9 cellular contexts compared by ENCODE assay signal in the genomic region with DNA sequence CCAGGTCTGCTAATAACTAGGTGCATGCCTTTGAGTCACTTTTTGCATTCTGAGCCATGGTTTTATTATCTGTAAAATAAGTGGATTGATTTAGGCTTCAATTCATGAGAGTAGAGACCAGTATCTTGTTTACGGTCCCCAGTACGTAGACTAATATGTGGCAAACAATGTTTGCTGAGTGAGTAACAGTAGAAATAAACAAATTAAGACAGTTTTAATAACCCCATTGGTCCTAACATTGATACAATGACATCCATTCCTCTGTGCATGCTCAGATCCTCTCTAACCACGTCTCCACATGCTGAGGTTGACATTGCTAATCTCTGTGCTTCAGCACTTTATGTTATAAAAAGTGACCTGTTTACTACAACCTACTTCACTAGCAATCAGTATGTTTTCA. TPM values are rescaled to one million over a fixed set of nuclear protein-coding genes. Genes with fewer than 3 reads are reported as not detected.
A peak's percentile ranks its signal among the peaks of the same experiment; 100 is the strongest.
DNase-seq lines count a peak whose midpoint lies in the region; ATAC-seq, FAIRE-seq and TF ChIP-seq lines count a peak whose summit lies in the region.
"Had no signal": no experiment of that assay in that cellular context is flagged by ENCODE, and none has a peak within 500 bp of the region (broad histone marks: within the 10 kb centered on the region; RNA-seq: fewer than 3 reads in every experiment).

No MANE protein-coding gene starts in this region.

- CTCF ChIA-PET in HepG2 (lab: Yijun Ruan, JAX; ENCODE audit: low intra/inter-chr PET ratio, low total read pairs) = no interaction called here

- DNase-seq in HepG2 (ENCODE audit: low spot score) = no peak
- no peak for DNase-seq in right lobe of liver
- DNase-seq in hepatocyte (ENCODE audit: low spot score) = no peak
- no peak for DNase-seq in vagina (ENCODE audit: extremely low spot score in 2 of 2)
- no peak for DNase-seq in SKM-1 treated with dmso at 0.1 percent for 144 hours (lab: John Stamatoyannopoulos, UW; ENCODE audit: unreplicated experiment)
- DNase-seq in pons (ENCODE audit: low spot score) = no peak
- DNase-seq: mucosa of descending colon had no signal

- TF ChIP-seq RAD21 in HepG2 (CRISPR knock-in tag; IDR thresholded peaks at IDR 0.05) = no peak

- no peak for TF ChIP-seq EP300 in HepG2 (IDR thresholded peaks at IDR 0.05; ENCODE audit: low read depth in 2 of 2, low read length in 2 of 2)
- no peak for TF ChIP-seq EP300 in HepG2 (CRISPR knock-in tag; IDR thresholded peaks at IDR 0.05; ENCODE audit: borderline replicate concordance)

- no peak overlapping the region for H2AFZ ChIP-seq in HepG2 (ENCODE audit: low read length)
- H2AFZ ChIP-seq in hepatocyte = peak overlapping the region; percentile 77

- H3K9me2 ChIP-seq in hepatocyte (replicated peaks; ENCODE audit: insufficient read depth) = no peaks in the 10 kb centered on the region

- H3K4me2 ChIP-seq in HepG2 (ENCODE audit: low read depth, low read length) = peak overlapping the region; percentile 96
- H3K4me2 ChIP-seq in hepatocyte = peak overlapping the region; percentile 86

- H3K27me3 ChIP-seq in HepG2 (ENCODE audit: control insufficient read depth in 1 of 2, insufficient read depth in 2 of 2, low read length in 2 of 2) (no peaks in the 10 kb centered on the region; a peak in 1 of 5 replicates), right lobe of liver (no peaks in the 10 kb centered on the region), hepatocyte (no peaks in the 10 kb centered on the region), vagina (no peaks in the 10 kb centered on the region)

- H3K4me3 ChIP-seq in HepG2 (replicated peaks in 1 of 3; ENCODE audit: insufficient read depth in 1 of 3, low read depth in 2 of 3, low read length in 3 of 3) (peak overlapping the region; percentile 59 to 88 (median 66); a peak in 5 of 6 replicates), right lobe of liver (no peak overlapping the region), WI38 (ENCODE audit: low read depth, low read length) (peak overlapping the region; percentile 84), hepatocyte (peak overlapping the region; percentile 76), vagina (peak overlapping the region; percentile 60 to 72)

- H3K9ac ChIP-seq in HepG2 (ENCODE audit: insufficient read depth, low read depth, low read length) = peak overlapping the region; percentile 80

- H4K20me1 ChIP-seq in HepG2 (ENCODE audit: insufficient read depth, low read length) (no peaks in the 10 kb centered on the region; the same call in 1 of the 2 replicates), hepatocyte (ENCODE audit: insufficient read depth, poor library complexity, severe bottlenecking) (no peaks in the 10 kb centered on the region)

- TF ChIP-seq CTCF in HepG2 (CRISPR knock-in tag; IDR thresholded peaks at IDR 0.05) = no peak
- no peak for TF ChIP-seq CTCF in right lobe of liver (IDR thresholded peaks at IDR 0.05)
- TF ChIP-seq CTCF in WI38 (IDR thresholded peaks at IDR 0.05; ENCODE audit: low read depth, low read length) = no peak
- no peak for TF ChIP-seq CTCF in hepatocyte (IDR thresholded peaks at IDR 0.05; ENCODE audit: poor library complexity)
- TF ChIP-seq CTCF in vagina (IDR thresholded peaks at IDR 0.05) = no peak

- peak; percentile 60 for FAIRE-seq in HepG2 (lab: Jason Lieb, UNC)

- 49% methylated on average over 3 of the region's 3 CpGs for WGBS in HepG2 (ENCODE audit: low lambda C conversion rate)
- 45% methylated on average over 3 of the region's 3 CpGs for WGBS in right lobe of liver (ENCODE audit: insufficient coverage, low coverage, low lambda C conversion rate, missing lambda C conversion rate)
- 48% methylated on average over 3 of the region's 3 CpGs for WGBS in hepatocyte (ENCODE audit: low lambda C conversion rate, missing lambda C conversion rate)

- H3K79me2 ChIP-seq in HepG2 (ENCODE audit: insufficient read depth, low read length) = peaks cover 13% of the 10 kb centered on the region
- H3K79me2 ChIP-seq in hepatocyte = peaks cover 27% of the 10 kb centered on the region

- no TSS peak for BruUV-seq in HepG2 (replicated peaks; lab: Mats Ljungman, UMichigan)

- POLR2A ChIA-PET in HepG2 (lab: Yijun Ruan, JAX) = no interaction called here

- ATAC-seq in HepG2 (peak; percentile 12), right lobe of liver (no peak), HG02623 (IDR thresholded peaks at IDR 0.05; ENCODE audit: unreplicated experiment) (no peak)

- TF ChIP-seq POLR2A in HepG2 (IDR thresholded peaks at IDR 0.05; ENCODE audit: insufficient read depth in 1 of 2, low read depth in 2 of 2, low read length in 2 of 2) = no peak
- TF ChIP-seq POLR2A in right lobe of liver (IDR thresholded peaks at IDR 0.05) = no peak
- TF ChIP-seq POLR2A in vagina (IDR thresholded peaks at IDR 0.05) = no peak

- peaks cover 57% of the 10 kb centered on the region for H3K4me1 ChIP-seq in HepG2 (ENCODE audit: insufficient read depth, low read length)
- H3K4me1 ChIP-seq in right lobe of liver = peaks cover 0 to 14% (median 0%) of the 10 kb centered on the region in 4 donors
- peaks cover 11% of the 10 kb centered on the region for H3K4me1 ChIP-seq in hepatocyte (ENCODE audit: insufficient read depth)
- H3K4me1 ChIP-seq in vagina = peaks cover 20% of the 10 kb centered on the region

- intact Hi-C loops in HepG2 (cut with micrococcal nuclease; ENCODE audit: unreplicated experiment) = loop anchor here (5.0 kb wide), 2 partner anchors 40 to 160 kb away; no protein-coding TSS in a partner anchor
- intact Hi-C loops in right lobe of liver (cut with DNase I) = no loop called here
- intact Hi-C loops in vagina (cut with DNase I) = no loop called here

- no peaks in the 10 kb centered on the region for H3K36me3 ChIP-seq in HepG2 (replicated peaks in 1 of 2; ENCODE audit: control insufficient read depth in 1 of 2, insufficient read depth in 2 of 2, low read length in 2 of 2)
- no peaks in the 10 kb centered on the region for H3K36me3 ChIP-seq in right lobe of liver
- no peaks in the 10 kb centered on the region for H3K36me3 ChIP-seq in hepatocyte (replicated peaks; ENCODE audit: insufficient read depth, low read depth)
- no peaks in the 10 kb centered on the region for H3K36me3 ChIP-seq in vagina

- H3K27ac ChIP-seq in HepG2 (ENCODE audit: extremely low read length, insufficient read depth, low read length) (peak overlapping the region; percentile 76), right lobe of liver (no peak overlapping the region), hepatocyte (peak overlapping the region; percentile 80), vagina (no peak overlapping the region)

- H3K9me3 ChIP-seq in HepG2 (ENCODE audit: low read length) (no peaks in the 10 kb centered on the region), right lobe of liver (no peaks in the 10 kb centered on the region), hepatocyte (ENCODE audit: low read depth) (no peaks in the 10 kb centered on the region), vagina (no peaks in the 10 kb centered on the region)
- H3K9me3 ChIP-seq: mucosa of descending colon had no signal

- in situ Hi-C loops in HepG2 (cut with HindIII; ENCODE audit: extremely low pct_ligation_motif_present, low pct_unique_long_range_greater_than_20kb) = loop anchor here (5.0 kb wide), 1 partner anchor 180 kb away; no protein-coding TSS in a partner anchor

RNA-seq across cellular contexts. Expression of a gene that starts 1.0 kb away (rescaled TPM):
- total RNA-seq in HepG2 (2016; rRNA removed; fragmentation: Illumina TruSeq; extraction: Trizol) (34.3 and 37.9 TPM in 2 replicates), right lobe of liver (1 to 10 TPM; 1.8 to 3.6 (median 2.1) TPM), hepatocyte (6.8 and 7.5 TPM in 2 replicates), vagina (4.7 TPM)
- total RNA-seq in HepG2 (2016; cell fraction: cytosol; rRNA removed; fragmentation: Illumina TruSeq; extraction: Trizol; ENCODE audit: low read depth) = 10.7 and 11.6 TPM in 2 replicates
- 35.1 and 40.9 TPM in 2 replicates for total RNA-seq in HepG2 (2016; cell fraction: insoluble cytoplasmic fraction; rRNA removed; fragmentation: Illumina TruSeq; extraction: Trizol)
- 18.2 and 19.0 TPM in 2 replicates for total RNA-seq in HepG2 (2016; cell fraction: membrane; rRNA removed; fragmentation: Illumina TruSeq; extraction: Trizol)
- 16.1 and 19.6 TPM in 2 replicates for total RNA-seq in HepG2 (2016; cell fraction: nucleus; rRNA removed; fragmentation: Illumina TruSeq; extraction: Trizol)
- polyA plus RNA-seq in HepG2 (2011; rRNA removed) (3.2 and 7.6 TPM in 2 replicates), hepatocyte (4.6 and 6.0 TPM in 2 replicates)
- 3.7 and 5.9 TPM in 2 replicates for polyA plus RNA-seq in HepG2 (2011; cell fraction: cytosol; rRNA removed)
- 2.3 and 2.6 TPM in 2 replicates for polyA plus RNA-seq in HepG2 (2011; cell fraction: nucleus; rRNA removed)
- 7.7 and 20.2 TPM in 2 replicates for polyA plus RNA-seq in HepG2 (2012)
- 7.5 and 10.1 TPM in 2 replicates for polyA plus RNA-seq in HepG2 (2016; cell fraction: cytosol; fragmentation: Illumina TruSeq; extraction: Trizol; ENCODE audit: low read depth)
- 54.7 and 54.9 TPM in 2 replicates for polyA plus RNA-seq in HepG2 (2016; cell fraction: insoluble cytoplasmic fraction; fragmentation: Illumina TruSeq; extraction: Trizol; ENCODE audit: low read depth)
- 14.2 and 15.6 TPM in 2 replicates for polyA plus RNA-seq in HepG2 (2016; cell fraction: membrane; fragmentation: Illumina TruSeq; extraction: Trizol; ENCODE audit: low read depth)
- polyA plus RNA-seq in HepG2 (2016; cell fraction: nucleus; fragmentation: Illumina TruSeq; extraction: Trizol; ENCODE audit: insufficient read depth, low read depth) = 22.5 and 25.2 TPM in 2 replicates
- polyA minus RNA-seq in HepG2 (2011; rRNA and poly(A)+ RNA removed; ENCODE audit: low replicate concordance) = 6.1 and 10.4 TPM in 2 replicates
- 3.0 and 3.5 TPM in 2 replicates for polyA minus RNA-seq in HepG2 (2011; cell fraction: cytosol; rRNA and poly(A)+ RNA removed)
- polyA minus RNA-seq in HepG2 (2011; cell fraction: nucleus; rRNA and poly(A)+ RNA removed) = 15.7 and 17.0 TPM in 2 replicates

Comparison
In these comparisons a context has a peak if more than half of its experiments do, and no peak if none do; other contexts are left out.
1. H3K27ac ChIP-seq: peak in HepG2 (single experiment) and hepatocyte (single experiment); none in right lobe of liver (0 of 3) and vagina (single experiment).
2. H3K4me3 ChIP-seq: peak in HepG2 (3 of 3), WI38 (single experiment), hepatocyte (single experiment) and vagina (2 of 2); none in right lobe of liver (0 of 3).